Comparison of ENCODE assay signal across 29 cellular contexts in the genomic region with DNA sequence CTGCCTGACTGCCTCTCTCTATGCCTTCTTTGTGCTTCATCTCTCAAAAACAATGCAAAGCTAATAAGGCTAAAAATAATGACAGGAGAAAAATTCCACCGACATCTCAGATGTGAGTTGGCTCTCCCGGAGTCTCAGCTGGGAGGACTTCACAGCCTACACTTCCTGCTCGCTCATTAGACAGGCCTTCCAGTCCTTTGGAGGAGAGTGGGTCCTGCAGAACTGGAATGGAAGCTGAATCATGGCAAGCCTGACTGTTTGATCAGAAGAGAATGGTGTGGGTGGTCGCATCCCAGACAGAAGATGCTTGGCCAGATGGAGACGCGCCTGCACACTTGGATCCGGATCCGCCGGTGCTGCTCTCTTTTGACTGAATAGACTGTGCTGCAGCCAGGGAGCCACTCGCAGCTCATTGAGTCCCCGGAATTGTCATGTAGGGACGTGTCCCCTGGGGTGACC. TPM values are rescaled to one million over a fixed set of nuclear protein-coding genes. Genes with fewer than 3 reads are reported as not detected.
DNase-seq lines count a peak whose midpoint lies in the region; ATAC-seq and TF ChIP-seq lines count a peak whose summit lies in the region.
"Had no signal": no experiment of that assay in that cellular context is flagged by ENCODE, and none has a peak within 500 bp of the region (broad histone marks: within the 10 kb centered on the region; RNA-seq: fewer than 3 reads in every experiment).

No MANE protein-coding gene starts in this region.

- peaks cover 21% of the 10 kb centered on the region for H3K4me1 ChIP-seq in mammary epithelial cell (ENCODE audit: insufficient read depth, low read length)
- no peaks in the 10 kb centered on the region for H3K4me1 ChIP-seq in mesenchymal stem cell (ENCODE audit: control insufficient read depth, insufficient read depth, low read depth, low read length)
- H3K4me1 ChIP-seq: ascending aorta, left lung, prostate gland had no signal

- no peaks in the 10 kb centered on the region for H4K20me1 ChIP-seq in mammary epithelial cell (ENCODE audit: insufficient read depth, low read length)

- H3K9me3 ChIP-seq in mammary epithelial cell (replicated peaks; ENCODE audit: insufficient read depth, low read length) (peaks cover 7% of the 10 kb centered on the region), mesenchymal stem cell (ENCODE audit: control insufficient read depth, low read length) (no peaks in the 10 kb centered on the region)
- H3K9me3 ChIP-seq in CD4-positive, alpha-beta T cell (ENCODE audit: control insufficient read depth, low read length) = no peaks in the 10 kb centered on the region
- H3K9me3 ChIP-seq: left lung, mucosa of descending colon, prostate gland, thoracic aorta had no signal

- H3K18ac ChIP-seq in mesenchymal stem cell (ENCODE audit: low read depth in 1 of 2, low read length in 2 of 2) = peak overlapping the region; percentile 28 to 64

- H3K4me1 Mint-ChIP-seq in MCF 10A (ENCODE audit: insufficient read depth, unreplicated experiment) = no peaks in the 10 kb centered on the region
- H3K4me1 Mint-ChIP-seq in CD4-positive, alpha-beta T cell (ENCODE audit: low read depth) = peaks cover under 1% of the 10 kb centered on the region
- H3K4me1 Mint-ChIP-seq: B cell; stimulated activated naive B cell treated with anti-CD40 and anti-IgM and Interleukin-4, amounts not matched to agents 10 μg/mL and 1 μg/mL and 100 μg/mL, for 72 hours had no signal

- H3K79me2 ChIP-seq in mammary epithelial cell (ENCODE audit: insufficient read depth, low read length) = no peaks in the 10 kb centered on the region

- H3K23ac ChIP-seq in mesenchymal stem cell (ENCODE audit: low read length in 2 of 2) = no peak overlapping the region

- no peak overlapping the region for H2BK120ac ChIP-seq in mesenchymal stem cell (ENCODE audit: low read depth, low read length)

- H3K36me3 Mint-ChIP-seq in MCF 10A (ENCODE audit: insufficient read depth, unreplicated experiment) = no peaks in the 10 kb centered on the region
- H3K36me3 Mint-ChIP-seq in CD4-positive, alpha-beta T cell (ENCODE audit: low read depth) = no peaks in the 10 kb centered on the region
- H3K36me3 Mint-ChIP-seq: stimulated activated naive B cell treated with anti-CD40 and anti-IgM and Interleukin-4, amounts not matched to agents 10 μg/mL and 1 μg/mL and 100 μg/mL, for 72 hours had no signal

- peak overlapping the region; percentile 86 to 97 for H2BK12ac ChIP-seq in mesenchymal stem cell (ENCODE audit: low read length in 2 of 2)

- peak overlapping the region in 1 of 2 experiments; percentile 70 for H3K14ac ChIP-seq in mesenchymal stem cell (ENCODE audit: low read length in 2 of 2)

- H2AFZ ChIP-seq in mammary epithelial cell (ENCODE audit: low read depth, low read length) (peak overlapping the region; percentile 80), mesenchymal stem cell (ENCODE audit: low read depth, low read length) (no peak overlapping the region)

- H3K27me3 ChIP-seq in mammary epithelial cell (ENCODE audit: insufficient read depth, low read length) (no peaks in the 10 kb centered on the region), mesenchymal stem cell (ENCODE audit: control insufficient read depth in 1 of 2, insufficient read depth in 1 of 2, low read length in 2 of 2) (no peaks in the 10 kb centered on the region)
- peaks cover 2% of the 10 kb centered on the region for H3K27me3 ChIP-seq in CD4-positive, alpha-beta T cell (ENCODE audit: control insufficient read depth, insufficient read depth, low read length)
- H3K27me3 ChIP-seq: ascending aorta, left lung had no signal

- ATAC-seq in CD4-positive, alpha-beta T cell (ENCODE audit: poor library complexity) = no peak
- no peak for ATAC-seq in GM21786 (IDR thresholded peaks at IDR 0.05; ENCODE audit: unreplicated experiment)
- ATAC-seq: activated CD4-positive, alpha-beta T cell treated with anti-CD3 and anti-CD28 coated beads for 36 hours; left lung; mucosa of descending colon; stimulated activated naive B cell treated with anti-CD40 and anti-IgM and Interleukin-4, amounts not matched to agents 10 μg/mL and 1 μg/mL and 100 μg/mL, for 72 hours had no signal

- H2BK15ac ChIP-seq in mesenchymal stem cell (ENCODE audit: low read depth, poor library complexity, severe bottlenecking) = peak overlapping the region; percentile 33

- peak overlapping the region; percentile 18 for H3K4me2 ChIP-seq in mammary epithelial cell (ENCODE audit: insufficient read depth, low read depth, low read length)
- no peak overlapping the region for H3K4me2 ChIP-seq in mesenchymal stem cell (ENCODE audit: low read length, poor library complexity, severe bottlenecking)

- 8% methylated on average over 6 of the region's 12 CpGs for WGBS in mammary epithelial cell (ENCODE audit: low coverage, missing lambda C conversion rate)
- 86% methylated on average over 12 of the region's 12 CpGs for WGBS in mesenchymal stem cell

- BruUV-seq in mammary epithelial cell (replicated peaks; lab: Mats Ljungman, UMichigan) (no TSS peak), MCF 10A (replicated peaks; lab: Mats Ljungman, UMichigan) (no TSS peak)

- H3K4me3 ChIP-seq in mammary epithelial cell (replicated peaks in 1 of 3; ENCODE audit: insufficient read depth in 1 of 3, low read depth in 2 of 3, low read length in 3 of 3) = no peak overlapping the region
- no peak overlapping the region for H3K4me3 ChIP-seq in epithelial cell of esophagus (ENCODE audit: low read length)
- peak overlapping the region in 1 of 2 experiments; percentile 15 for H3K4me3 ChIP-seq in mesenchymal stem cell (ENCODE audit: insufficient read depth in 1 of 2, low read depth in 1 of 2, low read length in 2 of 2)
- H3K4me3 ChIP-seq: ascending aorta, left lung, mucosa of descending colon, prostate gland, thoracic aorta had no signal

- peaks cover 33% of the 10 kb centered on the region for H3K27me3 Mint-ChIP-seq in MCF 10A (ENCODE audit: insufficient read depth, unreplicated experiment)
- peaks cover 32% of the 10 kb centered on the region for H3K27me3 Mint-ChIP-seq in CD4-positive, alpha-beta T cell

- no peak overlapping the region for H3K27ac Mint-ChIP-seq in MCF 10A (ENCODE audit: low read depth, unreplicated experiment)
- no peak overlapping the region for H3K27ac Mint-ChIP-seq in CD4-positive, alpha-beta T cell
- H3K27ac Mint-ChIP-seq: activated CD4-positive, alpha-beta T cell treated with anti-CD3 and anti-CD28 coated beads for 36 hours; activated T-helper 1 cell treated with anti-CD3 and anti-CD28 coated beads, Interleukin-12 subunit alpha, Interleukin-12 subunit beta, Interleukin-2, Interleukin-4 antibody, amounts not matched to agents 30 ng/mL and 10 ng/mL and 1 ng/mL, durations not matched to agents 14 hours and 24 hours and 36 hours; B cell; stimulated activated naive B cell treated with anti-CD40 and anti-IgM and Interleukin-4, amounts not matched to agents 10 μg/mL and 1 μg/mL and 100 μg/mL, for 72 hours had no signal

- dilution Hi-C loops in mammary epithelial cell (cut with HindIII; ENCODE audit: low sequenced_read_pairs) = no loop called here

- no peaks in the 10 kb centered on the region for H3K36me3 ChIP-seq in mammary epithelial cell (ENCODE audit: insufficient read depth, low read length)
- H3K36me3 ChIP-seq in mesenchymal stem cell (ENCODE audit: control insufficient read depth in 1 of 2, insufficient read depth in 2 of 2, low read depth in 1 of 2, low read length in 2 of 2) = no peaks in the 10 kb centered on the region
- H3K36me3 ChIP-seq: ascending aorta, left lung, prostate gland, thoracic aorta had no signal

- no peak overlapping the region for H2AK5ac ChIP-seq in mesenchymal stem cell (ENCODE audit: low read length, severe bottlenecking)

- no peaks in the 10 kb centered on the region for H3K9me3 Mint-ChIP-seq in MCF 10A (ENCODE audit: unreplicated experiment)
- peaks cover 2% of the 10 kb centered on the region for H3K9me3 Mint-ChIP-seq in CD4-positive, alpha-beta T cell
- H3K9me3 Mint-ChIP-seq: activated T-helper 1 cell treated with anti-CD3 and anti-CD28 coated beads, Interleukin-12 subunit alpha, Interleukin-12 subunit beta, Interleukin-2, Interleukin-4 antibody, amounts not matched to agents 30 ng/mL and 10 ng/mL and 1 ng/mL, durations not matched to agents 14 hours and 24 hours and 36 hours; neural crest cell had no signal

- CTCF ChIA-PET in mammary epithelial cell (lab: Charles Lee; ENCODE audit: low non-redundant PET) = no interaction called here
- CTCF ChIA-PET in MCF 10A (lab: Yijun Ruan, JAX) = no interaction called here
- CTCF ChIA-PET in CD4-positive, alpha-beta T cell (lab: Charles Lee) = no interaction called here

- no peaks in the 10 kb centered on the region for H3K79me1 ChIP-seq in mesenchymal stem cell (replicated peaks; ENCODE audit: low read length, poor library complexity, severe bottlenecking)

- in situ Hi-C loops in mammary epithelial cell (cut with MboI; ENCODE audit: low sequenced_read_pairs in 2 of 2) = no loop called here
- in situ Hi-C loops in ACHN (cut with HindIII; ENCODE audit: low pct_ligation_motif_present, low pct_unique_long_range_greater_than_20kb, low sequenced_read_pairs) = no loop called here

- TF ChIP-seq CTCF in mammary epithelial cell (conservative IDR thresholded peaks at IDR 0.05 in 1 of 2, IDR thresholded peaks at IDR 0.05 in 1 of 2; ENCODE audit: extremely low read depth in 1 of 2, insufficient read depth in 1 of 2, low read depth in 1 of 2, low read length in 2 of 2) (no peak), MCF 10A (IDR thresholded peaks at IDR 0.05; ENCODE audit: unreplicated experiment) (no peak), epithelial cell of esophagus (IDR thresholded peaks at IDR 0.05; ENCODE audit: insufficient read depth, low read depth, low read length, missing control alignments) (no peak)
- TF ChIP-seq CTCF in CD4-positive, alpha-beta T cell (IDR thresholded peaks at IDR 0.05) = no peak

- H2BK5ac ChIP-seq in mesenchymal stem cell (ENCODE audit: low read depth, low read length, poor library complexity, severe bottlenecking) = no peak overlapping the region

- POLR2A ChIA-PET in MCF 10A (lab: Yijun Ruan, JAX) = no interaction called here
- POLR2A ChIA-PET in CD4-positive, alpha-beta T cell (lab: Charles Lee) = no interaction called here

- DNase-seq in mammary epithelial cell (peak; percentile 67), MCF 10A (ENCODE audit: unreplicated experiment) (no peak), epithelial cell of esophagus (ENCODE audit: low read depth) (peak; percentile 66), mesenchymal stem cell (no peak), iPS-NIHi11 (ENCODE audit: low spot score) (no peak), ACHN (no peak)
- DNase-seq in CD4-positive, alpha-beta T cell = no peak
- DNase-seq: activated CD4-positive, alpha-beta T cell treated with anti-CD3 and anti-CD28 coated beads for 36 hours; activated naive CD4-positive, alpha-beta T cell treated with anti-CD3 and anti-CD28 coated beads, Interleukin-2, amount 50 U/mL, for 16 hours; cerebellar nuclear complex; effector CD4-positive, alpha-beta T cell; glutamatergic neuron; mucosa of descending colon; NCI-H1092 treated with DMSO at 0.1 percent for 48 hours; NCI-H2029 treated with DMSO at 0.1 percent for 48 hours; NCI-H345; NCI-H774; small intestine; stimulated activated naive B cell treated with anti-CD40 and anti-IgM and Interleukin-4, amounts not matched to agents 10 μg/mL and 1 μg/mL and 100 μg/mL, for 72 hours; T-helper 1 cell had no signal

- no peak overlapping the region for H3K27ac ChIP-seq in mammary epithelial cell (ENCODE audit: insufficient read depth, low read depth, low read length)
- H3K27ac ChIP-seq in mesenchymal stem cell (ENCODE audit: low read length, poor library complexity, severe bottlenecking) = no peak overlapping the region
- H3K27ac ChIP-seq in CD4-positive, alpha-beta T cell (ENCODE audit: low read depth, low read length) = no peak overlapping the region
- H3K27ac ChIP-seq: 22Rv1, ascending aorta, left lung, prostate gland, thoracic aorta had no signal

- no peak overlapping the region for H3K4me3 Mint-ChIP-seq in MCF 10A (ENCODE audit: unreplicated experiment)
- H3K4me3 Mint-ChIP-seq in CD4-positive, alpha-beta T cell = no peak overlapping the region
- H3K4me3 Mint-ChIP-seq: activated CD4-positive, alpha-beta T cell treated with anti-CD3 and anti-CD28 coated beads for 36 hours; activated T-helper 1 cell treated with anti-CD3 and anti-CD28 coated beads, Interleukin-12 subunit alpha, Interleukin-12 subunit beta, Interleukin-2, Interleukin-4 antibody, amounts not matched to agents 30 ng/mL and 10 ng/mL and 1 ng/mL, durations not matched to agents 14 hours and 24 hours and 36 hours; B cell; neural crest cell; stimulated activated naive B cell treated with anti-CD40 and anti-IgM and Interleukin-4, amounts not matched to agents 10 μg/mL and 1 μg/mL and 100 μg/mL, for 72 hours had no signal

- intact Hi-C loops in mammary epithelial cell (cut with micrococcal nuclease) (no loop called here), MCF 10A (cut with micrococcal nuclease) (no loop called here)
- intact Hi-C loops in CD4-positive, alpha-beta T cell (cut with DNase I, micrococcal nuclease) = no loop called here

- peak overlapping the region in 1 of 2 experiments; percentile 67 for H3K4ac ChIP-seq in mesenchymal stem cell (ENCODE audit: low read depth in 1 of 2, low read length in 2 of 2)

- peak overlapping the region; percentile 31 for H4K8ac ChIP-seq in mesenchymal stem cell (ENCODE audit: low read length)

- H3K9ac ChIP-seq in mammary epithelial cell (ENCODE audit: insufficient read depth, low read length) (no peak overlapping the region), mesenchymal stem cell (ENCODE audit: low read length) (no peak overlapping the region)

- peak overlapping the region; percentile 75 for H4K91ac ChIP-seq in mesenchymal stem cell (ENCODE audit: low read length)

RNA-seq across cellular contexts. Expression of a gene that starts 49.7 kb away (rescaled TPM):
- total RNA-seq in mammary epithelial cell (10 to 100 TPM in 1 of 2 donors, 1 to 10 TPM in 1; 9.0 to 30.7 TPM), MCF 10A (2022) (12.9 and 14.3 TPM in 2 replicates)
- 10.9 TPM for polyA plus RNA-seq in mammary epithelial cell
- polyA minus RNA-seq in mammary epithelial cell = 45.0 TPM
- polyA plus RNA-seq in mesenchymal stem cell (2013, experiment 1 of 2) = 70.1 TPM
- polyA plus RNA-seq in mesenchymal stem cell (2013, experiment 2 of 2) = 68.9 TPM
- total RNA-seq in CD4-positive, alpha-beta T cell = 100 to 1,000 TPM in 1 of 2 experiments, 10 to 100 TPM in 1; 91.3 to 102 TPM

Comparison
In these comparisons a context has a peak if more than half of its experiments do, and no peak if none do; other contexts are left out.
1. DNase-seq: peak in mammary epithelial cell (single experiment) and epithelial cell of esophagus (single experiment); none in MCF 10A (single experiment), mesenchymal stem cell (single experiment), CD4-positive, alpha-beta T cell (0 of 10), iPS-NIHi11 (single experiment) and ACHN (single experiment).